Comparison of ENCODE assay signal across 10 cellular contexts in the genomic region with DNA sequence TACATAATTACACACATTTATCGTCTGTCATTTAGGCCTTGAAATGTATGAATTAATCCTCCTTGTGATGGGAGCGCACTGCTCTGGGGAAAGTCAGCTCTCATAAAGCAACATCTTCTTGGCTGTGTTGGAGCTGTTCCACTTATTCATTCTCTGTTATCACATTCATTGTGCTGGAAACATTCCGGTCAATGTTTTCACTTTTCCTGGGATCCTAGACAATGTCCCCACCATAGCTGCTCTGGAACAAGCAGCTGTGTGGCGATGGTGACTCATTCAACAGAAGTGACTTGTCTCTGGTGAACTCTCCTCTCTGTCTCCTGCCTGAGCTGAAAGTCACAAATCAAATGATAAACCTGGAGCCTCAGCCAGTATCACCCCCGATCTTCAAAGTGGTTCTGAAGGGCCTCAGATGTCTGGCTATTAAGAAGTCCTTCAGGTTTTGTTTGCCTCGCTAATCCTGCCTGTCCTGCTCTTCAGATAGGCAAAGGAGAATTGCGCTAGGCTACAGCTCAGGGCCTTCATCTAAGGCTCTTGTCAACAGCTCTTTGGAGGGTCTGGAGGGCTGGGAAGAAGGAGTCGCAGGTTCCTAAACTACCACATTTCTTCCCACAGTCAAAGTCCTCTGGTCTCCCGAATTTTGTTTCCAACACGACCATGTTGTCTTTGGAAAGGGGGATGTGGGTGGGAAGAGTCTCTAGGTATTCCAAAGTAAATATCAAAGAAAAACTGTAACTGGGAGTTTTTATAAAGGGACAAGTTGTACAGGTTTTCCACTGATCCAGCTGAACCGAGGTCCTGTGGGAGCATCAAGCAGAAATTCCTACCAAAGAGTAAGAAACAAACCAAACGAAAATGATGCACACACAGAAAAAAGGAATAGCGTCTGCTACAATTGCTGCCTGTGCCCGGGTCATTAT. TPM values are rescaled to one million over a fixed set of nuclear protein-coding genes. Genes with fewer than 3 reads are reported as not detected.
A peak's percentile ranks its signal among the peaks of the same experiment; 100 is the strongest.
DNase-seq lines count a peak whose midpoint lies in the region; ATAC-seq lines count a peak whose summit lies in the region.
"Had no signal": no experiment of that assay in that cellular context is flagged by ENCODE, and none has a peak within 500 bp of the region (broad histone marks: within the 10 kb centered on the region; RNA-seq: fewer than 3 reads in every experiment).

No MANE protein-coding gene starts in this region.

- H3K4me3 ChIP-seq in skeletal muscle tissue (ENCODE audit: low read length in 3 of 3): no peak overlapping the region
- H3K4me3 ChIP-seq: tibial nerve had no signal

- ATAC-seq in GM18873 (IDR thresholded peaks at IDR 0.05; ENCODE audit: low FRiP score, unreplicated experiment): no peak
- no peak for ATAC-seq in HG02571 (IDR thresholded peaks at IDR 0.05; ENCODE audit: unreplicated experiment)

- POLR2A ChIA-PET in activated CD4-positive, alpha-beta memory T cell treated with anti-CD3 and anti-CD28 coated beads for 36 hours (lab: Charles Lee): interaction anchor here (0.9 to 6.6 kb wide), 8 partner anchors 9 to 54 kb away, joined by 3 to 112 read pairs (median 8); a partner anchor contains a TSS

- H3K4me3 Mint-ChIP-seq in T-helper 1 cell treated with Interleukin-12 subunit alpha and Interleukin-12 subunit beta and Interleukin-4 antibody, amounts not matched to agents 30 μg/mL and 1 μg/mL, for 36 hours: no peak overlapping the region
- H3K4me3 Mint-ChIP-seq in activated CD4-positive, alpha-beta memory T cell treated with anti-CD3 and anti-CD28 coated beads for 36 hours: no peak overlapping the region

- peak overlapping the region; percentile 20 for H3K27ac ChIP-seq in skeletal muscle tissue (ENCODE audit: low read depth, low read length)

- no peaks in the 10 kb centered on the region for H3K36me3 ChIP-seq in skeletal muscle tissue (ENCODE audit: control insufficient read depth in 3 of 3, insufficient read depth in 3 of 3, low read length in 3 of 3)
- H3K36me3 ChIP-seq: tibial nerve had no signal

- H3K4me1 ChIP-seq in skeletal muscle tissue (ENCODE audit: control insufficient read depth in 3 of 3, insufficient read depth in 3 of 3, low read length in 3 of 3): peaks cover 0 to 4% (median 0%) of the 10 kb centered on the region in 3 donors

- peaks cover 2% of the 10 kb centered on the region for H3K9me3 Mint-ChIP-seq in T-helper 1 cell treated with Interleukin-12 subunit alpha and Interleukin-12 subunit beta and Interleukin-4 antibody, amounts not matched to agents 30 μg/mL and 1 μg/mL, for 36 hours
- H3K9me3 Mint-ChIP-seq in activated CD4-positive, alpha-beta memory T cell treated with anti-CD3 and anti-CD28 coated beads for 36 hours: peaks cover 5% of the 10 kb centered on the region

- H3K9ac ChIP-seq in skeletal muscle tissue (ENCODE audit: low read depth in 1 of 3, low read length in 3 of 3): no peak overlapping the region

- peaks cover 13% of the 10 kb centered on the region for H3K36me3 Mint-ChIP-seq in T-helper 1 cell treated with Interleukin-12 subunit alpha and Interleukin-12 subunit beta and Interleukin-4 antibody, amounts not matched to agents 30 μg/mL and 1 μg/mL, for 36 hours (ENCODE audit: low read depth)
- H3K36me3 Mint-ChIP-seq in activated CD4-positive, alpha-beta memory T cell treated with anti-CD3 and anti-CD28 coated beads for 36 hours: peaks cover under 1% of the 10 kb centered on the region

- intact Hi-C loops in activated CD4-positive, alpha-beta memory T cell treated with anti-CD3 and anti-CD28 coated beads for 36 hours (cut with micrococcal nuclease): loop anchor here (1.0 to 10.0 kb wide), 7 partner anchors 88 to 897 kb away; no protein-coding TSS in a partner anchor

- H3K27me3 Mint-ChIP-seq in T-helper 1 cell treated with Interleukin-12 subunit alpha and Interleukin-12 subunit beta and Interleukin-4 antibody, amounts not matched to agents 30 μg/mL and 1 μg/mL, for 36 hours (ENCODE audit: low read depth): no peaks in the 10 kb centered on the region
- H3K27me3 Mint-ChIP-seq in activated CD4-positive, alpha-beta memory T cell treated with anti-CD3 and anti-CD28 coated beads for 36 hours: no peaks in the 10 kb centered on the region

- peaks cover 61% of the 10 kb centered on the region for H3K4me1 Mint-ChIP-seq in T-helper 1 cell treated with Interleukin-12 subunit alpha and Interleukin-12 subunit beta and Interleukin-4 antibody, amounts not matched to agents 30 μg/mL and 1 μg/mL, for 36 hours (ENCODE audit: low read depth)
- H3K4me1 Mint-ChIP-seq in activated CD4-positive, alpha-beta memory T cell treated with anti-CD3 and anti-CD28 coated beads for 36 hours (ENCODE audit: low read depth): peaks cover 62% of the 10 kb centered on the region

- no peaks in the 10 kb centered on the region for H3K9me3 ChIP-seq in skeletal muscle tissue (ENCODE audit: control insufficient read depth in 3 of 3, low read length in 3 of 3)
- H3K9me3 ChIP-seq: tibial nerve had no signal

- DNase-seq in T-helper 1 cell (no peak), glomerular endothelial cell (ENCODE audit: extremely low read depth, low read depth, low spot score) (peak; percentile 54), D341Med (ENCODE audit: low spot score) (no peak)
- peak; percentile 48 for DNase-seq in activated CD4-positive, alpha-beta memory T cell treated with anti-CD3 and anti-CD28 coated beads for 36 hours
- DNase-seq: Kasumi-1 had no signal

- CTCF ChIA-PET in activated CD4-positive, alpha-beta memory T cell treated with anti-CD3 and anti-CD28 coated beads for 36 hours (lab: Charles Lee): interaction anchor here (0.8 to 1.7 kb wide), 4 partner anchors 11 to 26 kb away, joined by 3 to 6 read pairs (median 4); no protein-coding TSS in a partner anchor

- no peaks in the 10 kb centered on the region for H3K27me3 ChIP-seq in skeletal muscle tissue (ENCODE audit: control insufficient read depth in 3 of 3, insufficient read depth in 3 of 3, low read length in 3 of 3)
- H3K27me3 ChIP-seq: tibial nerve had no signal

- peak overlapping the region; percentile 100 for H3K27ac Mint-ChIP-seq in T-helper 1 cell treated with Interleukin-12 subunit alpha and Interleukin-12 subunit beta and Interleukin-4 antibody, amounts not matched to agents 30 μg/mL and 1 μg/mL, for 36 hours
- H3K27ac Mint-ChIP-seq in activated CD4-positive, alpha-beta memory T cell treated with anti-CD3 and anti-CD28 coated beads for 36 hours: peak overlapping the region; percentile 64

RNA-seq across cellular contexts. Expression of a gene that starts 29.3 kb away (rescaled TPM):
- total RNA-seq in activated CD4-positive, alpha-beta memory T cell treated with anti-CD3 and anti-CD28 coated beads for 36 hours: 100 to 1,000 TPM; 144 to 151 TPM
- total RNA-seq in glomerular endothelial cell (126 and 247 TPM in 2 replicates), skeletal muscle tissue (50.6 TPM)

Comparison
In these comparisons a context has a peak if more than half of its experiments do, and no peak if none do; other contexts are left out.
1. DNase-seq: peak in activated CD4-positive, alpha-beta memory T cell treated with anti-CD3 and anti-CD28 coated beads for 36 hours (single experiment) and glomerular endothelial cell (single experiment); none in T-helper 1 cell (0 of 5) and D341Med (single experiment).